Comparison of ENCODE assay signal across 10 cellular contexts in the genomic region with DNA sequence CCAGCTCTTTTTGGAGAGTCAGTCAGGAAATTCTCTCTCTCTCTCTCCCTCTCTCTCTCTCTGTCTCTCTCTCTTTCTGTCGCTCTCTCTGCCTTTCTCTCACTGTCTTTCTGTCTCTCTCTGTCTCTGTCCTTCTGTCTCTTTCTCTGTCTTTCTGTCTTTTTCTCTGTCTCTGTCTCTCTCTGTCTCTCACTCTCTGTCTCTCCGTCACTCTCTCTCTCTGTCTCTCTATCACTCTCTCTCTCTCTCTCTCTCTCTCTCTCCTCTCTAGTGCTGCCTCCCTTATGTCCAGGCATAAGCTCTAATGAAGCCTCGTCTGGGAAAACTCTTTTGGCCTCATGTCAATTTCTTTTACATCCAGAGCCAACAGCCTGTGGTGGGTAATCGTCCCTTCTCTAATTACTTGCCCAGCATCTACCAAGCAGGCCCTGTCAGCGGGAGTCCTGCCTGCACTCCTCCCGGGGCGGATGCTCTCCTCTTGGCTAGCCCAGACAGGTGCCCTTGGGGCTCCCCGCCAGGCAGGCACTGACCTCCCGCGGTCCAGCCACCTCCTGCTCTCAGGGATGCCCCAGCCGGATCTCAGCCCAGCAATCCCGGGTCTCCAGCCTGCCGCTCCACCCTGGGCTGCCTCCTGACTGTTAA.
DNase-seq lines count a peak whose midpoint lies in the region; ATAC-seq and TF ChIP-seq lines count a peak whose summit lies in the region.
"Had no signal": no experiment of that assay in that cellular context is flagged by ENCODE, and none has a peak within 500 bp of the region (broad histone marks: within the 10 kb centered on the region; RNA-seq: fewer than 3 reads in every experiment).

No MANE protein-coding gene starts in this region.

- H3K9me3 ChIP-seq in Peyer's patch, result no peaks in the 10 kb centered on the region
- H3K9me3 ChIP-seq in lower lobe of right lung, result no peaks in the 10 kb centered on the region

- H3K36me3 Mint-ChIP-seq in chondrocyte (ENCODE audit: low read depth) (peaks cover 2% of the 10 kb centered on the region), neural crest cell (ENCODE audit: low read depth) (no peaks in the 10 kb centered on the region)

- DNase-seq in G401 (ENCODE audit: low spot score) (peak; percentile 60), NCI-H2196 (lab: John Stamatoyannopoulos, UW; ENCODE audit: unreplicated experiment) (peak; percentile 76), chondrocyte (ENCODE audit: low spot score) (no peak), neural crest cell (ENCODE audit: low read depth, low spot score) (no peak), Peyer's patch (no peak), lower lobe of right lung (no peak)

- H3K9me3 Mint-ChIP-seq in chondrocyte (ENCODE audit: low read depth) (no peaks in the 10 kb centered on the region), neural crest cell (no peaks in the 10 kb centered on the region)
- H3K9me3 Mint-ChIP-seq: activated T-helper 2 cell treated with anti-CD3 and anti-CD28 coated beads, Interferon-gamma antibody, Interleukin-2, Interleukin-4, amounts not matched to agents 10 μg/mL and 5 μg/mL and 100 μg/mL, durations not matched to agents 14 hours and 24 hours and 36 hours had no signal

- no peak overlapping the region for H3K27ac ChIP-seq in Peyer's patch
- H3K27ac ChIP-seq in lower lobe of right lung, result no peak overlapping the region

- no peak for TF ChIP-seq POLR2A in Peyer's patch (IDR thresholded peaks at IDR 0.05)

- in situ Hi-C loops in G401 (cut with HindIII; ENCODE audit: low sequenced_read_pairs), result loop anchor here (10.0 kb wide), 1 partner anchor 105 kb away; no protein-coding TSS in a partner anchor

- H3K4me1 Mint-ChIP-seq in chondrocyte (ENCODE audit: low read depth) (peaks cover 26% of the 10 kb centered on the region), neural crest cell (peaks cover 52% of the 10 kb centered on the region)

- ATAC-seq in GM21723 (IDR thresholded peaks at IDR 0.05; ENCODE audit: unreplicated experiment) (no peak), lower lobe of right lung (no peak), HG03097 (IDR thresholded peaks at IDR 0.05; ENCODE audit: low FRiP score, unreplicated experiment) (no peak)

- H3K36me3 ChIP-seq in Peyer's patch, result no peaks in the 10 kb centered on the region
- H3K36me3 ChIP-seq in lower lobe of right lung, result no peaks in the 10 kb centered on the region

- H3K27me3 Mint-ChIP-seq in chondrocyte (ENCODE audit: low read depth) (peaks cover 7% of the 10 kb centered on the region), neural crest cell (ENCODE audit: low read depth) (no peaks in the 10 kb centered on the region)

- H3K4me3 Mint-ChIP-seq in chondrocyte (ENCODE audit: unreplicated experiment), result no peak overlapping the region
- H3K4me3 Mint-ChIP-seq in neural crest cell, result peak overlapping the region; percentile 1

- TF ChIP-seq CTCF in chondrocyte (IDR thresholded peaks at IDR 0.05), result peak; percentile 25
- TF ChIP-seq CTCF in neural crest cell (conservative IDR thresholded peaks at IDR 0.05), result no peak
- no peak for TF ChIP-seq CTCF in Peyer's patch (IDR thresholded peaks at IDR 0.05)
- TF ChIP-seq CTCF in lower lobe of right lung (IDR thresholded peaks at IDR 0.05), result no peak

- H3K4me1 ChIP-seq in Peyer's patch (peaks cover 0 to 9% (median 2%) of the 10 kb centered on the region in 4 donors), lower lobe of right lung (peaks cover 23% of the 10 kb centered on the region)

- intact Hi-C loops in lower lobe of right lung (cut with DNase I), result no loop called here

- H3K4me3 ChIP-seq in Peyer's patch (no peak overlapping the region), lower lobe of right lung (no peak overlapping the region)
- H3K4me3 ChIP-seq: lung had no signal

- H3K27ac Mint-ChIP-seq in chondrocyte (ENCODE audit: unreplicated experiment), result peak overlapping the region; percentile 56
- H3K27ac Mint-ChIP-seq in neural crest cell (ENCODE audit: unreplicated experiment), result no peak overlapping the region
- H3K27ac Mint-ChIP-seq: activated T-helper 2 cell treated with anti-CD3 and anti-CD28 coated beads, Interferon-gamma antibody, Interleukin-2, Interleukin-4, amounts not matched to agents 10 μg/mL and 5 μg/mL and 100 μg/mL, durations not matched to agents 14 hours and 24 hours and 36 hours had no signal

- H3K27me3 ChIP-seq in Peyer's patch (no peaks in the 10 kb centered on the region), lower lobe of right lung (ENCODE audit: low read depth) (no peaks in the 10 kb centered on the region)

Comparison
In these comparisons a context has a peak if more than half of its experiments do, and no peak if none do; other contexts are left out.
1. DNase-seq: peak in G401 (single experiment) and NCI-H2196 (single experiment); none in chondrocyte (single experiment), neural crest cell (single experiment), Peyer's patch (0 of 3) and lower lobe of right lung (single experiment).